8 cellular contexts compared by ENCODE assay signal in genomic region chr4:74874785-74875367, GRCh38. TPM values are rescaled to one million over a fixed set of nuclear protein-coding genes. Genes with fewer than 3 reads are reported as not detected.
DNase-seq lines count a peak whose midpoint lies in the region; ATAC-seq and TF ChIP-seq lines count a peak whose summit lies in the region.

No MANE protein-coding gene starts in this region.

- H3K36me3 Mint-ChIP-seq in CD14-positive monocyte (no peaks in the 10 kb centered on the region), nephron progenitor cell (ENCODE audit: low read depth) (no peaks in the 10 kb centered on the region)
- no peaks in the 10 kb centered on the region for H3K36me3 Mint-ChIP-seq in T-helper 2 cell treated with Interferon-gamma antibody and Interleukin-4, amounts not matched to agents 5 μg/mL and 100 μg/mL, for 36 hours (ENCODE audit: low read depth)

- H3K4me3 ChIP-seq in fibroblast of pulmonary artery (replicated peaks; ENCODE audit: low read depth, low read length) = no peak overlapping the region

- in situ Hi-C loops in GM13977 (cut with MboI; ENCODE audit: low pct_unique_long_range_greater_than_20kb, low sequenced_read_pairs, unreplicated experiment) = no loop called here

- DNase-seq in CD14-positive monocyte (ENCODE audit: low spot score) = no peak
- peak; percentile 36 for DNase-seq in GM13977 (ENCODE audit: low spot score)
- DNase-seq in NCI-H1105 treated with DMSO at 0.1 percent for 48 hours (lab: John Stamatoyannopoulos, UW) = peak; percentile 70
- peak; percentile 6 for DNase-seq in T-helper 2 cell treated with Interferon-gamma antibody and Interleukin-4, amounts not matched to agents 5 μg/mL and 100 μg/mL, for 36 hours (ENCODE audit: low spot score)
- DNase-seq in fibroblast of pulmonary artery (ENCODE audit: low read depth) = peak; percentile 89
- DNase-seq in nephron progenitor cell = peak; percentile 38
- no peak for DNase-seq in GOT3 (lab: John Stamatoyannopoulos, UW)

- H3K27ac Mint-ChIP-seq in CD14-positive monocyte = no peak overlapping the region
- no peak overlapping the region for H3K27ac Mint-ChIP-seq in T-helper 2 cell treated with Interferon-gamma antibody and Interleukin-4, amounts not matched to agents 5 μg/mL and 100 μg/mL, for 36 hours
- no peak overlapping the region for H3K27ac Mint-ChIP-seq in nephron progenitor cell

- no peaks in the 10 kb centered on the region for H3K4me1 Mint-ChIP-seq in CD14-positive monocyte
- H3K4me1 Mint-ChIP-seq in T-helper 2 cell treated with Interferon-gamma antibody and Interleukin-4, amounts not matched to agents 5 μg/mL and 100 μg/mL, for 36 hours (ENCODE audit: low read depth) = no peaks in the 10 kb centered on the region
- H3K4me1 Mint-ChIP-seq in nephron progenitor cell = peaks cover 5% of the 10 kb centered on the region

- intact Hi-C loops in CD14-positive monocyte (cut with micrococcal nuclease) = no loop called here

- ATAC-seq in HG02759 (IDR thresholded peaks at IDR 0.05; ENCODE audit: unreplicated experiment) = peak; percentile 46

- H3K9me3 Mint-ChIP-seq in CD14-positive monocyte = no peaks in the 10 kb centered on the region
- H3K9me3 Mint-ChIP-seq in T-helper 2 cell treated with Interferon-gamma antibody and Interleukin-4, amounts not matched to agents 5 μg/mL and 100 μg/mL, for 36 hours = no peaks in the 10 kb centered on the region
- H3K9me3 Mint-ChIP-seq in nephron progenitor cell = no peaks in the 10 kb centered on the region

- peak; percentile 89 for TF ChIP-seq CTCF in CD14-positive monocyte (IDR thresholded peaks at IDR 0.05)
- peak; percentile 86 for TF ChIP-seq CTCF in GM13977 (IDR thresholded peaks at IDR 0.05; ENCODE audit: extremely low read depth, insufficient read depth, missing control alignments)
- peak; percentile 99 for TF ChIP-seq CTCF in fibroblast of pulmonary artery (IDR thresholded peaks at IDR 0.05; ENCODE audit: low read length, missing control alignments)
- TF ChIP-seq CTCF in nephron progenitor cell (IDR thresholded peaks at IDR 0.05) = peak; percentile 90

- H3K27me3 Mint-ChIP-seq in CD14-positive monocyte (ENCODE audit: low read depth in 3 of 3) = peaks cover 2 to 10% (median 3%) of the 10 kb centered on the region in 3 donors
- H3K27me3 Mint-ChIP-seq in T-helper 2 cell treated with Interferon-gamma antibody and Interleukin-4, amounts not matched to agents 5 μg/mL and 100 μg/mL, for 36 hours (ENCODE audit: low read depth) = no peaks in the 10 kb centered on the region
- H3K27me3 Mint-ChIP-seq in nephron progenitor cell (ENCODE audit: low read depth, poor library complexity) = peaks cover 6% of the 10 kb centered on the region

- no peak overlapping the region for H3K4me3 Mint-ChIP-seq in CD14-positive monocyte
- H3K4me3 Mint-ChIP-seq in T-helper 2 cell treated with Interferon-gamma antibody and Interleukin-4, amounts not matched to agents 5 μg/mL and 100 μg/mL, for 36 hours = no peak overlapping the region
- no peak overlapping the region for H3K4me3 Mint-ChIP-seq in nephron progenitor cell

RNA-seq across cellular contexts. Expression of gene PARM1, which starts 58.0 kb away (rescaled TPM):
- under 1 TPM; 0.06 to 0.54 TPM for polyA plus RNA-seq in CD14-positive monocyte

Comparison
In these comparisons a context has a peak if more than half of its experiments do, and no peak if none do; other contexts are left out.
1. DNase-seq: peak in GM13977 (single experiment), NCI-H1105 treated with DMSO at 0.1 percent for 48 hours (single experiment), T-helper 2 cell treated with Interferon-gamma antibody and Interleukin-4, amounts not matched to agents 5 μg/mL and 100 μg/mL, for 36 hours (single experiment), fibroblast of pulmonary artery (single experiment) and nephron progenitor cell (single experiment); none in CD14-positive monocyte (single experiment) and GOT3 (single experiment).
2. Peak in every context shown above with its lines, with median percentiles within 50 percentile points of each other: CTCF ChIP-seq.